ENCODE assay signal across 8 cellular contexts in genomic region chr17:8138672-8139371, GRCh38. TPM values are rescaled to one million over a fixed set of nuclear protein-coding genes. Genes with fewer than 3 reads are reported as not detected.
A peak's percentile ranks its signal among the peaks of the same experiment; 100 is the strongest.
DNase-seq lines count a peak whose midpoint lies in the region; ATAC-seq, FAIRE-seq and TF ChIP-seq lines count a peak whose summit lies in the region.

No MANE protein-coding gene starts in this region.

- peak; percentile 96 to 99 for TF ChIP-seq EP300 in tibial nerve (IDR thresholded peaks at IDR 0.05)

- peak overlapping the region in 1 of 4 donors; percentile 25 for H3K4me3 ChIP-seq in pancreas
- H3K4me3 ChIP-seq in tibial nerve, result peak overlapping the region in 2 of 4 donors; percentile 35

- no peaks in the 10 kb centered on the region for H3K9me3 ChIP-seq in pancreas
- H3K9me3 ChIP-seq in tibial nerve, result no peaks in the 10 kb centered on the region

- FAIRE-seq in pancreas (lab: Jason Lieb, UNC), result peak; percentile 96

- ATAC-seq in HG02610 (IDR thresholded peaks at IDR 0.05; ENCODE audit: unreplicated experiment) (peak; percentile 78), SK-N-SH treated with all-trans-retinoic acid at 6 μM for 48 hours (peak; percentile 87), Right ventricle myocardium inferior (peak; percentile 92), pancreas (peak; percentile 90 to 96 (median 92))

- TF ChIP-seq POLR2A in GM10847 (IDR thresholded peaks at IDR 0.05; ENCODE audit: extremely low read depth, insufficient read length) (peak; percentile 49), tibial nerve (IDR thresholded peaks at IDR 0.05) (peak; percentile 60 to 84)

- H3K27ac ChIP-seq in pancreas, result peak overlapping the region; percentile 58 to 92 (median 75)
- peak overlapping the region; percentile 85 to 100 (median 92) for H3K27ac ChIP-seq in tibial nerve

- DNase-seq in NCI-H1092 treated with DMSO at 0.1 percent for 48 hours (lab: John Stamatoyannopoulos, UW), result peak; percentile 92
- peak; percentile 91 for DNase-seq in activated naive CD8-positive, alpha-beta T cell treated with anti-CD3 and anti-CD28 coated beads, Interleukin-2, amount 50 U/mL, for 16 hours (ENCODE audit: low read depth, low spot score)
- DNase-seq in Right ventricle myocardium inferior (ENCODE audit: missing footprints), result peak; percentile 96
- peak; percentile 92 to 99 (median 96) for DNase-seq in pancreas
- peak; percentile 94 for DNase-seq in tibial nerve (ENCODE audit: low spot score in 2 of 2)

- 1% methylated on average over 46 of the region's 46 CpGs for WGBS in pancreas, 2 donors
- WGBS in tibial nerve, 2 donors, result 1% methylated on average over 46 of the region's 46 CpGs

- peaks cover 2 to 44% (median 42%) of the 10 kb centered on the region in 3 donors for H3K36me3 ChIP-seq in pancreas
- H3K36me3 ChIP-seq in tibial nerve, result peaks cover 10 to 44% (median 34%) of the 10 kb centered on the region in 3 donors

- no peaks in the 10 kb centered on the region for H3K27me3 ChIP-seq in pancreas
- H3K27me3 ChIP-seq in tibial nerve, result no peaks in the 10 kb centered on the region

- H3K4me1 ChIP-seq in pancreas, result peaks cover 4 to 6% (median 5%) of the 10 kb centered on the region in 3 donors
- H3K4me1 ChIP-seq in tibial nerve, result peaks cover 0 to 55% (median 9%) of the 10 kb centered on the region in 4 donors

- TF ChIP-seq CTCF in pancreas (IDR thresholded peaks at IDR 0.05), result peak; percentile 69 to 88 (median 78)
- peak; percentile 86 to 97 (median 91) for TF ChIP-seq CTCF in tibial nerve (IDR thresholded peaks at IDR 0.05)

- intact Hi-C loops in Right ventricle myocardium inferior (cut with DNase I) (loop anchor here (1.0 kb wide), 1 partner anchor 19 kb away; no protein-coding TSS in a partner anchor), pancreas (cut with DNase I) (no loop called here)

TF ChIP-seq in SK-N-SH treated with all-trans-retinoic acid at 6 μM for 48 hours, 23 proteins besides CTCF, POLR2A, EP300 and RAD21:
- no peak for TF ChIP-seq ZC3H10 (CRISPR knock-in tag; IDR thresholded peaks at IDR 0.05)
- 0 out of 2 replicates have a peak, but pooled peaks have one; percentile 58 for TF ChIP-seq TSHZ2 (CRISPR knock-in tag; IDR thresholded peaks at IDR 0.05)

RNA-seq across cellular contexts. Expression of gene PER1, which starts 13.4 kb away (rescaled TPM):
- 124 TPM for total RNA-seq in Right ventricle myocardium inferior
- total RNA-seq in pancreas, result 100 to 1,000 TPM in 2 of 6 donors, 10 to 100 TPM in 4; 17.5 to 105 (median 67.6) TPM
- polyA plus RNA-seq in pancreas, result 100 to 1,000 TPM; 107 to 158 TPM
- total RNA-seq in tibial nerve, result 100 to 1,000 TPM; 157 to 328 (median 204) TPM

RNA-seq across cellular contexts. Expression of gene HES7, which starts 14.9 kb away (rescaled TPM):
- not detected for total RNA-seq in Right ventricle myocardium inferior
- total RNA-seq in pancreas, result not detected
- under 1 TPM; 0.08 to 0.16 TPM for polyA plus RNA-seq in pancreas
- total RNA-seq in tibial nerve, result 1 to 10 TPM in 1 of 4 donors, not detected in 3; 2.1 TPM

RNA-seq across cellular contexts. Expression of gene ALOXE3, which starts 20.5 kb away (rescaled TPM):
- total RNA-seq in Right ventricle myocardium inferior (not detected), pancreas (not detected), tibial nerve (not detected)
- polyA plus RNA-seq in pancreas, result under 1 TPM in 1 of 2 donors, not detected in 1; 0.35 TPM

RNA-seq across cellular contexts. Expression of gene VAMP2, which starts 23.9 kb away (rescaled TPM):
- 56.6 TPM for total RNA-seq in Right ventricle myocardium inferior
- total RNA-seq in pancreas, result 10 to 100 TPM; 19.5 to 35.7 (median 29.6) TPM
- 10 to 100 TPM; 29.8 to 82.0 TPM for polyA plus RNA-seq in pancreas
- 10 to 100 TPM; 48.0 to 72.1 (median 59.0) TPM for total RNA-seq in tibial nerve

RNA-seq across cellular contexts. Expression of gene TMEM107, which starts 37.4 kb away (rescaled TPM):
- total RNA-seq in Right ventricle myocardium inferior (6.7 TPM), pancreas (10 to 100 TPM in 1 of 6 donors, 1 to 10 TPM in 5; 5.2 to 10.2 (median 6.3) TPM), tibial nerve (10 to 100 TPM; 28.2 to 47.1 (median 38.2) TPM)
- polyA plus RNA-seq in pancreas, result 10 to 100 TPM in 1 of 2 donors, 1 to 10 TPM in 1; 5.7 to 11.1 TPM
